In the genomic region with DNA sequence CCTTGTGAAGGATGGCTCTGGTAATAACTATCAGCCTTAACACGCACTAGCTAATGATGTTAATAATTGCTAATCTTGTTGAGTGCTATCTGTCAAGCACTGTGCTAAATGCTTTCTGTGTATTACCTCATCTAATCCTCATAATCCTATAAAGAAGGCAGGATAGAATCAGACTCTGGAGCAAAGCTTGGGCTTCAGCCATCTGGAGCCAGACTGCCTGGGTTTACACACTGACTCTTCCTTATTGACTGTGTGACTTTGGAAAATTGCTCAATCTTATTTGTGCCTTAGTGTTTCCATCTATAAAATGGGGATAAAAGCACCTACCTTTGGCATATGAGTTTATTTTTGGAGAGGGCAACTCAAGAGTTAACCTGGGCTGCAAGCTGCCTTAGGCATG, we compare ENCODE assay signal across 15 cellular contexts.
DNase-seq lines count a peak whose midpoint lies in the region; ATAC-seq, FAIRE-seq and TF ChIP-seq lines count a peak whose summit lies in the region.
"Had no signal": no experiment of that assay in that cellular context is flagged by ENCODE, and none has a peak within 500 bp of the region (broad histone marks: within the 10 kb centered on the region; RNA-seq: fewer than 3 reads in every experiment).

No MANE protein-coding gene starts in this region.

- FAIRE-seq in D721Med (lab: Jason Lieb, UNC): peak; percentile 100
- no peak for FAIRE-seq in GM12892 (lab: Jason Lieb, UNC)
- FAIRE-seq: A204.1, GM12878 had no signal

- no peaks in the 10 kb centered on the region for H3K9me3 Mint-ChIP-seq in nephron

- DNase-seq in D721Med (ENCODE audit: insufficient read length, low spot score): no peak
- DNase-seq in NCI-H524 treated with DMSO at 0.1 percent for 48 hours (lab: John Stamatoyannopoulos, UW): peak; percentile 87
- DNase-seq in amniotic epithelial cell (ENCODE audit: low read depth): peak; percentile 3
- DNase-seq in effector CD4-positive, alpha-beta T cell: no peak
- DNase-seq in DMS153 treated with DMSO at 0.1 percent for 48 hours (lab: John Stamatoyannopoulos, UW; ENCODE audit: unreplicated experiment): no peak
- DNase-seq in GM12892 (ENCODE audit: insufficient read length): no peak
- DNase-seq: CD8-positive, alpha-beta T cell; COR-L47; GM23248; H7 had no signal

- H3K27me3 Mint-ChIP-seq in nephron (ENCODE audit: low read depth): no peaks in the 10 kb centered on the region

- H3K4me1 Mint-ChIP-seq in nephron: peaks cover 29% of the 10 kb centered on the region

- no peak for ATAC-seq in HG02870 (IDR thresholded peaks at IDR 0.05; ENCODE audit: unreplicated experiment)
- ATAC-seq: CD8-positive, alpha-beta T cell; GM12878 had no signal

- TF ChIP-seq CTCF in D721Med (IDR thresholded peaks at IDR 0.05; ENCODE audit: insufficient read depth, missing control alignments) (no peak), nephron (IDR thresholded peaks at IDR 0.05; ENCODE audit: unreplicated experiment in 3 of 3) (no peak)

- no peaks in the 10 kb centered on the region for H3K36me3 Mint-ChIP-seq in nephron (ENCODE audit: low read depth)
- H3K36me3 Mint-ChIP-seq: CD14-positive monocyte; CD8-positive, alpha-beta T cell had no signal

- no peak overlapping the region for H3K4me3 Mint-ChIP-seq in nephron
- H3K4me3 Mint-ChIP-seq: CD14-positive monocyte; CD8-positive, alpha-beta T cell had no signal

- no peak for TF ChIP-seq POLR2A in GM12892 (IDR thresholded peaks at IDR 0.05; ENCODE audit: low read depth, low read length)

- H3K27ac Mint-ChIP-seq in nephron: peak overlapping the region; percentile 71 to 81 (median 72)
- H3K27ac Mint-ChIP-seq: CD14-positive monocyte; CD8-positive, alpha-beta T cell had no signal

Comparison
In these comparisons a context has a peak if more than half of its experiments do, and no peak if none do; other contexts are left out.
1. DNase-seq: peak in NCI-H524 treated with DMSO at 0.1 percent for 48 hours (single experiment) and amniotic epithelial cell (single experiment); none in D721Med (single experiment), effector CD4-positive, alpha-beta T cell (single experiment), DMS153 treated with DMSO at 0.1 percent for 48 hours (single experiment) and GM12892 (single experiment).